16 cellular contexts compared by ENCODE assay signal in genomic region chr9:135347461-135347860, GRCh38.
DNase-seq lines count a peak whose midpoint lies in the region; ATAC-seq and TF ChIP-seq lines count a peak whose summit lies in the region.
"Had no signal": no experiment of that assay in that cellular context is flagged by ENCODE, and none has a peak within 500 bp of the region (broad histone marks: within the 10 kb centered on the region; RNA-seq: fewer than 3 reads in every experiment).

No MANE protein-coding gene starts in this region.

- H3K27ac Mint-ChIP-seq in activated naive CD4-positive, alpha-beta T cell treated with anti-CD3 and anti-CD28 coated beads, Interleukin-2, amount 10 ng/mL, durations not matched to agents 7 days and 5 days, result no peak overlapping the region
- no peak overlapping the region for H3K27ac Mint-ChIP-seq in chondrocyte (ENCODE audit: unreplicated experiment)
- H3K27ac Mint-ChIP-seq: CD8-positive, alpha-beta T cell had no signal

- H3K9me3 Mint-ChIP-seq in activated naive CD4-positive, alpha-beta T cell treated with anti-CD3 and anti-CD28 coated beads, Interleukin-2, amount 10 ng/mL, durations not matched to agents 7 days and 5 days, result no peaks in the 10 kb centered on the region
- H3K9me3 Mint-ChIP-seq in chondrocyte (ENCODE audit: low read depth), result peaks cover 4% of the 10 kb centered on the region
- H3K9me3 Mint-ChIP-seq: CD8-positive, alpha-beta T cell had no signal

- H3K4me3 Mint-ChIP-seq in activated naive CD4-positive, alpha-beta T cell treated with anti-CD3 and anti-CD28 coated beads, Interleukin-2, amount 10 ng/mL, durations not matched to agents 7 days and 5 days, result no peak overlapping the region
- H3K4me3 Mint-ChIP-seq in chondrocyte (ENCODE audit: unreplicated experiment), result no peak overlapping the region
- H3K4me3 Mint-ChIP-seq: CD8-positive, alpha-beta T cell had no signal

- DNase-seq in activated naive CD4-positive, alpha-beta T cell treated with anti-CD3 and anti-CD28 coated beads, Interleukin-2, amount 10 ng/mL, durations not matched to agents 7 days and 5 days, result peak; percentile 8
- no peak for DNase-seq in activated naive CD4-positive, alpha-beta T cell (lab: John Stamatoyannopoulos, UW)
- DNase-seq in M059J (ENCODE audit: low read depth), result peak; percentile 7
- peak; percentile 75 for DNase-seq in chondrocyte (ENCODE audit: low spot score)
- DNase-seq in KG1 (lab: John Stamatoyannopoulos, UW), result no peak
- no peak for DNase-seq in DMS 273 treated with DMSO at 0.1 percent for 48 hours (lab: John Stamatoyannopoulos, UW)
- DNase-seq: AML-193; C1 segment of cervical spinal cord; CD8-positive, alpha-beta T cell; NCI-H1694 treated with DMSO at 0.1 percent for 48 hours; NCI-H2081 treated with DMSO at 0.1 percent for 48 hours; NCI-H446; NCI-H526; SHP77 had no signal

- ATAC-seq in GM21786 (IDR thresholded peaks at IDR 0.05; ENCODE audit: unreplicated experiment) (no peak), GM18520 (IDR thresholded peaks at IDR 0.05; ENCODE audit: unreplicated experiment) (no peak)
- ATAC-seq: CD8-positive, alpha-beta T cell had no signal

- no peak for TF ChIP-seq CTCF in chondrocyte (IDR thresholded peaks at IDR 0.05)

- no peaks in the 10 kb centered on the region for H3K4me1 Mint-ChIP-seq in activated naive CD4-positive, alpha-beta T cell treated with anti-CD3 and anti-CD28 coated beads, Interleukin-2, amount 10 ng/mL, durations not matched to agents 7 days and 5 days
- H3K4me1 Mint-ChIP-seq in chondrocyte (ENCODE audit: low read depth), result no peaks in the 10 kb centered on the region

- H3K36me3 Mint-ChIP-seq in activated naive CD4-positive, alpha-beta T cell treated with anti-CD3 and anti-CD28 coated beads, Interleukin-2, amount 10 ng/mL, durations not matched to agents 7 days and 5 days, result no peaks in the 10 kb centered on the region
- H3K36me3 Mint-ChIP-seq in chondrocyte (ENCODE audit: low read depth), result no peaks in the 10 kb centered on the region
- H3K36me3 Mint-ChIP-seq: CD8-positive, alpha-beta T cell had no signal

- H3K27me3 Mint-ChIP-seq in activated naive CD4-positive, alpha-beta T cell treated with anti-CD3 and anti-CD28 coated beads, Interleukin-2, amount 10 ng/mL, durations not matched to agents 7 days and 5 days, result peaks cover under 1% of the 10 kb centered on the region
- peaks cover 56% of the 10 kb centered on the region for H3K27me3 Mint-ChIP-seq in chondrocyte (ENCODE audit: low read depth)

- CTCF ChIA-PET in activated naive CD4-positive, alpha-beta T cell treated with anti-CD3 and anti-CD28 coated beads, Interleukin-2, amount 10 ng/mL, durations not matched to agents 7 days and 5 days (lab: Charles Lee), result no interaction called here

Comparison
In these comparisons a context has a peak if more than half of its experiments do, and no peak if none do; other contexts are left out.
1. DNase-seq: peak in activated naive CD4-positive, alpha-beta T cell treated with anti-CD3 and anti-CD28 coated beads, Interleukin-2, amount 10 ng/mL, durations not matched to agents 7 days and 5 days (single experiment), M059J (single experiment) and chondrocyte (single experiment); none in activated naive CD4-positive, alpha-beta T cell (0 of 4), KG1 (single experiment) and DMS 273 treated with DMSO at 0.1 percent for 48 hours (single experiment).